Comparison of ENCODE assay signal across 1 cellular context in genomic region chr7:93719546-93719945, GRCh38.
TF ChIP-seq lines count a peak whose summit lies in the region.

No MANE protein-coding gene starts in this region.

TF ChIP-seq in K562, 482 proteins besides CTCF, POLR2A, EP300 and RAD21 (continued from another document):
- TF ChIP-seq TFE3 (CRISPR knock-in tag; IDR thresholded peaks at IDR 0.05): peak; percentile 96
- TF ChIP-seq ZNF764 (CRISPR knock-in tag; IDR thresholded peaks at IDR 0.05; ENCODE audit: low read depth): no peak
- peak; percentile 37; the same call in 1 of the 2 replicates for TF ChIP-seq JUND (IDR thresholded peaks at IDR 0.05; ENCODE audit: borderline replicate concordance, low read depth, low read length)
- TF ChIP-seq JUND (tag; IDR thresholded peaks at IDR 0.05; ENCODE audit: borderline replicate concordance, low read depth, low read length): peak; percentile 55; the same call in 2 of the 3 replicates
- 0 out of 2 replicates have a peak, but pooled peaks have one; percentile 13 for TF ChIP-seq GABPA (tag; conservative IDR thresholded peaks at IDR 0.05; ENCODE audit: low read depth)
- TF ChIP-seq SMAD3 (CRISPR knock-in tag; conservative IDR thresholded peaks at IDR 0.05): 0 out of 2 replicates have a peak, but pooled peaks have one; percentile 20
- TF ChIP-seq ETV5 (CRISPR knock-in tag; IDR thresholded peaks at IDR 0.05; ENCODE audit: low read depth): no peak
- no peak for TF ChIP-seq SIRT6 (IDR thresholded peaks at IDR 0.05; ENCODE audit: low read depth, low read length)
- no peak for TF ChIP-seq ZNF696 (CRISPR knock-in tag; conservative IDR thresholded peaks at IDR 0.05)
- TF ChIP-seq, protein P1, sequence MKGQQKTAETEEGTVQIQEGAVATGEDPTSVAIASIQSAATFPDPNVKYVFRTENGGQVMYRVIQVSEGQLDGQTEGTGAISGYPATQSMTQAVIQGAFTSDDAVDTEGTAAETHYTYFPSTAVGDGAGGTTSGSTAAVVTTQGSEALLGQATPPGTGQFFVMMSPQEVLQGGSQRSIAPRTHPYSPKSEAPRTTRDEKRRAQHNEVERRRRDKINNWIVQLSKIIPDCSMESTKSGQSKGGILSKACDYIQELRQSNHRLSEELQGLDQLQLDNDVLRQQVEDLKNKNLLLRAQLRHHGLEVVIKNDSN (CRISPR knock-in tag; IDR thresholded peaks at IDR 0.05): 0 out of 2 replicates have a peak, but pooled peaks have one; percentile 6
- no peak for TF ChIP-seq VEZF1 (CRISPR knock-in tag; IDR thresholded peaks at IDR 0.05)
- no peak for TF ChIP-seq SMC3 (conservative IDR thresholded peaks at IDR 0.05; ENCODE audit: insufficient read depth, low read depth, low read length)
- TF ChIP-seq, protein P2, sequence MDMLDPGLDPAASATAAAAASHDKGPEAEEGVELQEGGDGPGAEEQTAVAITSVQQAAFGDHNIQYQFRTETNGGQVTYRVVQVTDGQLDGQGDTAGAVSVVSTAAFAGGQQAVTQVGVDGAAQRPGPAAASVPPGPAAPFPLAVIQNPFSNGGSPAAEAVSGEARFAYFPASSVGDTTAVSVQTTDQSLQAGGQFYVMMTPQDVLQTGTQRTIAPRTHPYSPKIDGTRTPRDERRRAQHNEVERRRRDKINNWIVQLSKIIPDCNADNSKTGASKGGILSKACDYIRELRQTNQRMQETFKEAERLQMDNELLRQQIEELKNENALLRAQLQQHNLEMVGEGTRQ (CRISPR knock-in tag; IDR thresholded peaks at IDR 0.05): peak; percentile 74
- TF ChIP-seq RNF2 (IDR thresholded peaks at IDR 0.05): no peak
- no peak for TF ChIP-seq ZC3H8 (IDR thresholded peaks at IDR 0.05)
- TF ChIP-seq PRDM10 (IDR thresholded peaks at IDR 0.05; ENCODE audit: partially characterized antibody): no peak
- 0 out of 4 replicates have a peak, but pooled peaks of 1 of the 2 experiments have one; percentile 20 for TF ChIP-seq TEAD1 (CRISPR knock-in tag; IDR thresholded peaks at IDR 0.05)
- no peak for TF ChIP-seq KDM1A (IDR thresholded peaks at IDR 0.05)
- TF ChIP-seq, protein P3, sequence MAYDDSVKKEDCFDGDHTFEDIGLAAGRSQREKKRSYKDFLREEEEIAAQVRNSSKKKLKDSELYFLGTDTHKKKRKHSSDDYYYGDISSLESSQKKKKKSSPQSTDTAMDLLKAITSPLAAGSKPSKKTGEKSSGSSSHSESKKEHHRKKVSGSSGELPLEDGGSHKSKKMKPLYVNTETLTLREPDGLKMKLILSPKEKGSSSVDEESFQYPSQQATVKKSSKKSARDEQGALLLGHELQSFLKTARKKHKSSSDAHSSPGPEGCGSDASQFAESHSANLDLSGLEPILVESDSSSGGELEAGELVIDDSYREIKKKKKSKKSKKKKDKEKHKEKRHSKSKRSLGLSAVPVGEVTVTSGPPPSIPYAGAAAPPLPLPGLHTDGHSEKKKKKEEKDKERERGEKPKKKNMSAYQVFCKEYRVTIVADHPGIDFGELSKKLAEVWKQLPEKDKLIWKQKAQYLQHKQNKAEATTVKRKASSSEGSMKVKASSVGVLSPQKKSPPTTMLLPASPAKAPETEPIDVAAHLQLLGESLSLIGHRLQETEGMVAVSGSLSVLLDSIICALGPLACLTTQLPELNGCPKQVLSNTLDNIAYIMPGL (CRISPR knock-in tag; IDR thresholded peaks at IDR 0.05): no peak
- TF ChIP-seq, protein P4, sequence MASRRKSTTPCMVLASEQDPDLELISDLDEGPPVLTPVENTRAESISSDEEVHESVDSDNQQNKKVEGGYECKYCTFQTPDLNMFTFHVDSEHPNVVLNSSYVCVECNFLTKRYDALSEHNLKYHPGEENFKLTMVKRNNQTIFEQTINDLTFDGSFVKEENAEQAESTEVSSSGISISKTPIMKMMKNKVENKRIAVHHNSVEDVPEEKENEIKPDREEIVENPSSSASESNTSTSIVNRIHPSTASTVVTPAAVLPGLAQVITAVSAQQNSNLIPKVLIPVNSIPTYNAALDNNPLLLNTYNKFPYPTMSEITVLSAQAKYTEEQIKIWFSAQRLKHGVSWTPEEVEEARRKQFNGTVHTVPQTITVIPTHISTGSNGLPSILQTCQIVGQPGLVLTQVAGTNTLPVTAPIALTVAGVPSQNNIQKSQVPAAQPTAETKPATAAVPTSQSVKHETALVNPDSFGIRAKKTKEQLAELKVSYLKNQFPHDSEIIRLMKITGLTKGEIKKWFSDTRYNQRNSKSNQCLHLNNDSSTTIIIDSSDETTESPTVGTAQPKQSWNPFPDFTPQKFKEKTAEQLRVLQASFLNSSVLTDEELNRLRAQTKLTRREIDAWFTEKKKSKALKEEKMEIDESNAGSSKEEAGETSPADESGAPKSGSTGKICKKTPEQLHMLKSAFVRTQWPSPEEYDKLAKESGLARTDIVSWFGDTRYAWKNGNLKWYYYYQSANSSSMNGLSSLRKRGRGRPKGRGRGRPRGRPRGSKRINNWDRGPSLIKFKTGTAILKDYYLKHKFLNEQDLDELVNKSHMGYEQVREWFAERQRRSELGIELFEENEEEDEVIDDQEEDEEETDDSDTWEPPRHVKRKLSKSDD (conservative IDR thresholded peaks at IDR 0.05; ENCODE audit: low read length): no peak
- TF ChIP-seq BCOR (IDR thresholded peaks at IDR 0.05): no peak
- TF ChIP-seq ZNF121 (CRISPR knock-in tag; conservative IDR thresholded peaks at IDR 0.05): no peak
- TF ChIP-seq E2F6 (IDR thresholded peaks at IDR 0.05; ENCODE audit: borderline replicate concordance in 1 of 2, extremely low read depth in 1 of 2, insufficient read depth in 1 of 2, insufficient read length in 1 of 2, low read depth in 1 of 2, low read length in 1 of 2, poor library complexity in 1 of 2, severe bottlenecking in 1 of 2): no peak
- TF ChIP-seq HMBOX1 (IDR thresholded peaks at IDR 0.05): peak; percentile 51; the same call in 1 of the 2 replicates
- no peak for TF ChIP-seq TAF7 (tag; IDR thresholded peaks at IDR 0.05)
- TF ChIP-seq ZNF184 (CRISPR knock-in tag; IDR thresholded peaks at IDR 0.05): no peak
- TF ChIP-seq, protein P5, sequence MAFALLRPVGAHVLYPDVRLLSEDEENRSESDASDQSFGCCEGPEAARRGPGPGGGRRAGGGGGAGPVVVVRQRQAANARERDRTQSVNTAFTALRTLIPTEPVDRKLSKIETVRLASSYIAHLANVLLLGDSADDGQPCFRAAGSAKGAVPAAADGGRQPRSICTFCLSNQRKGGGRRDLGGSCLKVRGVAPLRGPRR (CRISPR knock-in tag; IDR thresholded peaks at IDR 0.05): no peak
TF ChIP-seq in K562: peak in this region for 12.
